ENCODE assay signal across 26 cellular contexts in genomic region chr6:74170118-74170517, GRCh38.
DNase-seq lines count a peak whose midpoint lies in the region; ATAC-seq, FAIRE-seq and TF ChIP-seq lines count a peak whose summit lies in the region.
"Had no signal": no experiment of that assay in that cellular context is flagged by ENCODE, and none has a peak within 500 bp of the region (broad histone marks: within the 10 kb centered on the region; RNA-seq: fewer than 3 reads in every experiment).

No MANE protein-coding gene starts in this region.

- ATAC-seq in RWPE2 (ENCODE audit: low read depth) = peak; percentile 71
- ATAC-seq in pancreas = no peak
- ATAC-seq in GM21526 (IDR thresholded peaks at IDR 0.05; ENCODE audit: low FRiP score, unreplicated experiment) = no peak
- ATAC-seq: left lung; stimulated activated naive CD8-positive, alpha-beta T cell treated with anti-CD3 and anti-CD28 coated beads, Interleukin-15, Interleukin-2, amounts not matched to agents 100 U/mL and 50 U/mL, for 24 hours had no signal

- no peaks in the 10 kb centered on the region for H3K9me3 ChIP-seq in RWPE2 (ENCODE audit: severe bottlenecking)
- no peaks in the 10 kb centered on the region for H3K9me3 ChIP-seq in smooth muscle cell (replicated peaks; ENCODE audit: low read depth)
- H3K9me3 ChIP-seq in pancreas = no peaks in the 10 kb centered on the region
- H3K9me3 ChIP-seq: adrenal gland, BE2C, left lung, right lobe of liver had no signal

- no peak for TF ChIP-seq CTCF in RWPE2 (IDR thresholded peaks at IDR 0.05; ENCODE audit: poor library complexity, severe bottlenecking)
- no peak for TF ChIP-seq CTCF in fibroblast of pulmonary artery (IDR thresholded peaks at IDR 0.05; ENCODE audit: low read length, missing control alignments)
- no peak for TF ChIP-seq CTCF in smooth muscle cell (IDR thresholded peaks at IDR 0.05; ENCODE audit: borderline replicate concordance, insufficient read depth, poor library complexity, severe bottlenecking)
- TF ChIP-seq CTCF in pancreas (IDR thresholded peaks at IDR 0.05) = no peak

- no peaks in the 10 kb centered on the region for H3F3A ChIP-seq in smooth muscle cell (ENCODE audit: low read depth)

- intact Hi-C loops in pancreas (cut with DNase I) = no loop called here

- H3K36me3 ChIP-seq in RWPE2 (ENCODE audit: low read depth) (no peaks in the 10 kb centered on the region), smooth muscle cell (ENCODE audit: low read depth) (no peaks in the 10 kb centered on the region), pancreas (no peaks in the 10 kb centered on the region)
- H3K36me3 ChIP-seq: adrenal gland, BE2C, left lung, right lobe of liver had no signal

- no peak overlapping the region for H3K9ac ChIP-seq in smooth muscle cell (ENCODE audit: low read depth)

- H3K79me2 ChIP-seq in smooth muscle cell (ENCODE audit: low read depth) = no peaks in the 10 kb centered on the region

- 33% methylated on average over 2 of the region's 2 CpGs for WGBS in smooth muscle cell (ENCODE audit: low lambda C conversion rate)
- WGBS in pancreas, 2 donors = 31 to 40% methylated on average over 2 of the region's 2 CpGs

- H4K20me1 ChIP-seq in smooth muscle cell (ENCODE audit: low read depth) = no peaks in the 10 kb centered on the region

- DNase-seq in EH (ENCODE audit: low read depth) (peak; percentile 56), RWPE2 (ENCODE audit: low spot score) (no peak), fibroblast of pulmonary artery (ENCODE audit: low read depth) (peak; percentile 34), smooth muscle cell (lab: John Stamatoyannopoulos, UW; ENCODE audit: unreplicated experiment) (no peak), pancreas (no peak), NCI-H2196 treated with DMSO at 0.1 percent for 48 hours (lab: John Stamatoyannopoulos, UW; ENCODE audit: unreplicated experiment) (no peak), superior temporal gyrus (ENCODE audit: extremely low spot score) (no peak)
- DNase-seq: activated CD4-positive, alpha-beta T cell treated with anti-CD3 and anti-CD28 coated beads for 4 hours; activated CD8-positive, alpha-beta memory T cell treated with anti-CD3 and anti-CD28 coated beads, Interleukin-2, amount 50 U/mL, for 4 hours; activated effector memory CD4-positive, alpha-beta T cell treated with anti-CD3 and anti-CD28 coated beads, Interleukin-2, amount 50 U/mL, for 16 hours; adrenal gland; BE2C; effector CD4-positive, alpha-beta T cell; foreskin melanocyte; left lung; NCI-H1930; NCI-H446 treated with DMSO at 0.1 percent for 48 hours; NK-92 treated with Interleukin-12 subunit alpha and Interleukin-12 subunit beta, amount 100 ng/mL, for 24 hours; right lobe of liver; stimulated activated CD4-positive, alpha-beta T cell treated with anti-CD3 and anti-CD28 coated beads, Interleukin-1b, Interleukin-23, amount 100 ng/mL, for 48 hours; stimulated activated naive CD8-positive, alpha-beta T cell treated with anti-CD3 and anti-CD28 coated beads, Interleukin-15, Interleukin-2, amounts not matched to agents 100 U/mL and 50 U/mL, for 24 hours; SW 1271 had no signal

- H3K27ac ChIP-seq in RWPE2 (ENCODE audit: poor library complexity, severe bottlenecking) = peak overlapping the region; percentile 45
- H3K27ac ChIP-seq in smooth muscle cell (ENCODE audit: low read depth) = peak overlapping the region; percentile 61
- H3K27ac ChIP-seq in pancreas = no peak overlapping the region
- H3K27ac ChIP-seq: left lung, right lobe of liver had no signal

- peak overlapping the region; percentile 1 for H2AFZ ChIP-seq in smooth muscle cell (ENCODE audit: low read depth)

- no peak overlapping the region for H3K4me2 ChIP-seq in smooth muscle cell

- no peaks in the 10 kb centered on the region for H3K27me3 ChIP-seq in RWPE2 (ENCODE audit: insufficient read depth, poor library complexity, severe bottlenecking)
- H3K27me3 ChIP-seq in smooth muscle cell (ENCODE audit: low read depth) = no peaks in the 10 kb centered on the region
- no peaks in the 10 kb centered on the region for H3K27me3 ChIP-seq in pancreas
- H3K27me3 ChIP-seq: adrenal gland, BE2C, left lung, right lobe of liver had no signal

- H3K4me1 ChIP-seq in RWPE2 (ENCODE audit: insufficient read depth, poor library complexity, severe bottlenecking) = peaks cover 10% of the 10 kb centered on the region
- H3K4me1 ChIP-seq in smooth muscle cell (ENCODE audit: low read depth) = no peaks in the 10 kb centered on the region
- H3K4me1 ChIP-seq in pancreas = no peaks in the 10 kb centered on the region
- H3K4me1 ChIP-seq: adrenal gland, BE2C, left lung, right lobe of liver had no signal

- H3K4me3 ChIP-seq in RWPE2 (ENCODE audit: severe bottlenecking) (no peak overlapping the region), fibroblast of pulmonary artery (replicated peaks; ENCODE audit: low read depth, low read length) (no peak overlapping the region), smooth muscle cell (no peak overlapping the region), pancreas (no peak overlapping the region)
- H3K4me3 ChIP-seq: adrenal gland, left lung, right lobe of liver had no signal

- no peak for FAIRE-seq in pancreas (lab: Jason Lieb, UNC)
- FAIRE-seq: D721Med, G401.6, GM12891 had no signal

Comparison
In these comparisons a context has a peak if more than half of its experiments do, and no peak if none do; other contexts are left out.
1. DNase-seq: peak in EH (single experiment) and fibroblast of pulmonary artery (single experiment); none in RWPE2 (single experiment), smooth muscle cell (single experiment), pancreas (0 of 6), NCI-H2196 treated with DMSO at 0.1 percent for 48 hours (single experiment) and superior temporal gyrus (single experiment).
2. H3K27ac ChIP-seq: peak in RWPE2 (single experiment) and smooth muscle cell (single experiment); none in pancreas (0 of 4).